In the genomic region with DNA sequence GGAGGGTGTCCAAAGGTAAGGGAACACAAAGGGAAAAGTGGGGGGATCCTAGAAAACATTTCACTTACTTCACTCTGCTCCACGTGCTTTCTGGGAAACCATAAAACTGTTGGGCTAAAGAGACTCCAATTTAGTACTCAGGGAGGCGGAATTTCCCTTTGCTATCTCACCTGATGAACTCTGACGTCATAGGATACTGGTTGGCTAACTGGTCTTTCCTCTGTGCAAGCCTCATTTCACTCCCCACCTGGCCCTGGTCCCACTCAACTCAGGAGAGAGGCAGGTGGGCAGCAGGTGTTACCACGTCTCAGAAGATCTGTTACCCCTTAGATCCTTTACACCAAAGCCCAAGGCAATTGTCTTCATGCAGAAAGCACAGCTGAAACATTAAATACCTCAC, we compare ENCODE assay signal across 10 cellular contexts.
DNase-seq lines count a peak whose midpoint lies in the region; ATAC-seq lines count a peak whose summit lies in the region.
"Had no signal": no experiment of that assay in that cellular context is flagged by ENCODE, and none has a peak within 500 bp of the region (broad histone marks: within the 10 kb centered on the region; RNA-seq: fewer than 3 reads in every experiment).

No MANE protein-coding gene starts in this region.

- ATAC-seq in GM21786 (IDR thresholded peaks at IDR 0.05; ENCODE audit: unreplicated experiment) (peak; percentile 27), GM19467 (IDR thresholded peaks at IDR 0.05; ENCODE audit: unreplicated experiment) (no peak), GM19328 (IDR thresholded peaks at IDR 0.05; ENCODE audit: unreplicated experiment) (no peak)

- DNase-seq in NCI-H345 (lab: John Stamatoyannopoulos, UW) (peak; percentile 30), NCI-H345 treated with DMSO at 0.1 percent for 48 hours (lab: John Stamatoyannopoulos, UW; ENCODE audit: unreplicated experiment) (no peak), NCI-H1436 (lab: John Stamatoyannopoulos, UW) (peak; percentile 42), germinal center (ENCODE audit: low spot score) (peak; percentile 36), CD1c-positive myeloid dendritic cell (ENCODE audit: extremely low spot score) (no peak)
- DNase-seq: activated CD4-positive, alpha-beta T cell treated with anti-CD3 and anti-CD28 coated beads, Interleukin-2, amount 50 U/mL, for 4 hours; effector memory CD4-positive, alpha-beta T cell had no signal

Comparison
In these comparisons a context has a peak if more than half of its experiments do, and no peak if none do; other contexts are left out.
1. DNase-seq: peak in NCI-H345 (single experiment), NCI-H1436 (single experiment) and germinal center (single experiment); none in NCI-H345 treated with DMSO at 0.1 percent for 48 hours (single experiment) and CD1c-positive myeloid dendritic cell (single experiment).